Comparison of ENCODE assay signal across 26 cellular contexts in genomic region chr9:90517103-90517502, GRCh38.
DNase-seq lines count a peak whose midpoint lies in the region; ATAC-seq and TF ChIP-seq lines count a peak whose summit lies in the region.
"Had no signal": no experiment of that assay in that cellular context is flagged by ENCODE, and none has a peak within 500 bp of the region (broad histone marks: within the 10 kb centered on the region; RNA-seq: fewer than 3 reads in every experiment).

No MANE protein-coding gene starts in this region.

- H3K4me3 ChIP-seq in hepatocyte (no peak overlapping the region), right lobe of liver (no peak overlapping the region)
- H3K4me3 ChIP-seq: A549, left ventricle myocardium inferior, testis, uterus had no signal

- H3K27me3 ChIP-seq in hepatocyte (no peaks in the 10 kb centered on the region), right lobe of liver (no peaks in the 10 kb centered on the region)
- H3K27me3 ChIP-seq: testis, uterus had no signal

- no peaks in the 10 kb centered on the region for H3K9me2 ChIP-seq in hepatocyte (replicated peaks; ENCODE audit: insufficient read depth)

- TF ChIP-seq POLR2A in right lobe of liver (IDR thresholded peaks at IDR 0.05), result no peak

- no peaks in the 10 kb centered on the region for H4K20me1 ChIP-seq in hepatocyte (ENCODE audit: insufficient read depth, poor library complexity, severe bottlenecking)

- TF ChIP-seq CTCF in hepatocyte (IDR thresholded peaks at IDR 0.05; ENCODE audit: poor library complexity) (no peak), right lobe of liver (IDR thresholded peaks at IDR 0.05) (no peak)

- H3K36me3 ChIP-seq in hepatocyte (replicated peaks; ENCODE audit: insufficient read depth, low read depth) (no peaks in the 10 kb centered on the region), right lobe of liver (no peaks in the 10 kb centered on the region)
- H3K36me3 ChIP-seq: left ventricle myocardium inferior, uterus, WERI-Rb-1 had no signal

- H3K27ac ChIP-seq in hepatocyte, result no peak overlapping the region
- no peak overlapping the region for H3K27ac ChIP-seq in right lobe of liver
- H3K27ac ChIP-seq: A549, left ventricle myocardium inferior, testis, uterus, WERI-Rb-1 had no signal

- no peaks in the 10 kb centered on the region for H3K79me2 ChIP-seq in hepatocyte

- no peak overlapping the region for H2AFZ ChIP-seq in hepatocyte

- WGBS in hepatocyte (ENCODE audit: low lambda C conversion rate, missing lambda C conversion rate), result 52% methylated on average over 2 of the region's 2 CpGs
- 56% methylated on average over 2 of the region's 2 CpGs for WGBS in right lobe of liver (ENCODE audit: insufficient coverage, low coverage, low lambda C conversion rate, missing lambda C conversion rate)

- no peak overlapping the region for H3K4me2 ChIP-seq in hepatocyte
- H3K4me2 ChIP-seq: A549 had no signal

- no peaks in the 10 kb centered on the region for H3K4me1 ChIP-seq in hepatocyte (ENCODE audit: insufficient read depth)
- H3K4me1 ChIP-seq in right lobe of liver, result no peaks in the 10 kb centered on the region
- H3K4me1 ChIP-seq: A549, left ventricle myocardium inferior, testis, uterus had no signal

- DNase-seq in SIG-M5 treated with dmso at 0.1 percent for 504 hours (lab: John Stamatoyannopoulos, UW; ENCODE audit: unreplicated experiment), result peak; percentile 11
- no peak for DNase-seq in SIG-M5 (lab: John Stamatoyannopoulos, UW)
- DNase-seq in NCI-H510A (lab: John Stamatoyannopoulos, UW), result peak; percentile 21
- peak; percentile 35 for DNase-seq in hepatocyte (ENCODE audit: low spot score)
- DNase-seq in cerebellar nuclear complex (lab: John Stamatoyannopoulos, UW), result no peak
- no peak for DNase-seq in right lobe of liver
- no peak for DNase-seq in activated CD8-positive, alpha-beta memory T cell treated with anti-CD3 and anti-CD28 coated beads, Interleukin-2, amount 50 U/mL, for 4 hours
- DNase-seq: activated CD4-positive, alpha-beta T cell treated with anti-CD3 and anti-CD28 coated beads, Interleukin-2, amount 10 ng/mL, durations not matched to agents 24 days and 14 days; activated CD8-positive, alpha-beta memory T cell treated with anti-CD3 and anti-CD28 coated beads for 24 hours; AML-193; amniotic stem cell; CD4-positive, alpha-beta memory T cell; Kasumi-1; left ventricle myocardium inferior; NCI-H1694 treated with DMSO at 0.1 percent for 48 hours; NCI-H524 treated with DMSO at 0.1 percent for 48 hours; posterior cingulate gyrus; right cardiac atrium; SHP77 treated with DMSO at 0.1 percent for 48 hours; stimulated activated CD4-positive, alpha-beta T cell treated with anti-CD3 and anti-CD28 coated beads, Interleukin-2, amount 100 ng/mL, for 24 hours; T-helper 9 cell; testis; uterus; WERI-Rb-1 had no signal

- H3K9me3 ChIP-seq in hepatocyte (ENCODE audit: low read depth) (no peaks in the 10 kb centered on the region), right lobe of liver (no peaks in the 10 kb centered on the region)
- H3K9me3 ChIP-seq: A549, left ventricle myocardium inferior, testis, uterus had no signal

- intact Hi-C loops in right lobe of liver (cut with DNase I), result no loop called here

- no peak for ATAC-seq in right lobe of liver
- ATAC-seq in GM19397 (IDR thresholded peaks at IDR 0.05; ENCODE audit: unreplicated experiment), result no peak
- ATAC-seq: A549, right cardiac atrium had no signal

Comparison
In these comparisons a context has a peak if more than half of its experiments do, and no peak if none do; other contexts are left out.
1. DNase-seq: peak in SIG-M5 treated with dmso at 0.1 percent for 504 hours (single experiment), NCI-H510A (single experiment) and hepatocyte (single experiment); none in SIG-M5 (single experiment), cerebellar nuclear complex (0 of 2), right lobe of liver (0 of 3) and activated CD8-positive, alpha-beta memory T cell treated with anti-CD3 and anti-CD28 coated beads, Interleukin-2, amount 50 U/mL, for 4 hours (single experiment).